9 cellular contexts compared by ENCODE assay signal in genomic region chr17:63646492-63646815, GRCh38. TPM values are rescaled to one million over a fixed set of nuclear protein-coding genes. Genes with fewer than 3 reads are reported as not detected.
DNase-seq lines count a peak whose midpoint lies in the region; ATAC-seq and TF ChIP-seq lines count a peak whose summit lies in the region.
"Had no signal": no experiment of that assay in that cellular context is flagged by ENCODE, and none has a peak within 500 bp of the region (broad histone marks: within the 10 kb centered on the region; RNA-seq: fewer than 3 reads in every experiment).

No MANE protein-coding gene starts in this region.

- TF ChIP-seq CTCF in GM06990 (IDR thresholded peaks at IDR 0.05; ENCODE audit: insufficient read depth, low read length, poor library complexity, severe bottlenecking) (no peak), SU-DHL-6 (IDR thresholded peaks at IDR 0.05; ENCODE audit: insufficient read depth, low read length, poor library complexity, severe bottlenecking) (no peak)

- no peak overlapping the region for H2AFZ ChIP-seq in SU-DHL-6 (ENCODE audit: low read depth, low read length, severe bottlenecking)

- H3K9me3 ChIP-seq in SU-DHL-6 (ENCODE audit: insufficient read depth, low read length) = no peaks in the 10 kb centered on the region

- H4K20me1 ChIP-seq in SU-DHL-6 (ENCODE audit: low read depth, low read length) = no peaks in the 10 kb centered on the region

- no peaks in the 10 kb centered on the region for H3K79me2 ChIP-seq in SU-DHL-6 (ENCODE audit: insufficient read depth, low read length)

- no peaks in the 10 kb centered on the region for H3F3A ChIP-seq in SU-DHL-6 (ENCODE audit: insufficient read depth)

- no peak overlapping the region for H3K4me3 ChIP-seq in GM06990 (replicated peaks; ENCODE audit: low read depth, low read length)
- H3K4me3 ChIP-seq in SU-DHL-6 (ENCODE audit: insufficient read depth, low read length, poor library complexity, severe bottlenecking) = no peak overlapping the region

- no peak overlapping the region for H3K4me3 Mint-ChIP-seq in activated T-helper 1 cell treated with anti-CD3 and anti-CD28 coated beads, Interleukin-12 subunit alpha, Interleukin-12 subunit beta, Interleukin-2, Interleukin-4 antibody, amounts not matched to agents 30 ng/mL and 10 ng/mL and 1 ng/mL, durations not matched to agents 14 hours and 24 hours and 36 hours

- H3K36me3 Mint-ChIP-seq in activated T-helper 1 cell treated with anti-CD3 and anti-CD28 coated beads, Interleukin-12 subunit alpha, Interleukin-12 subunit beta, Interleukin-2, Interleukin-4 antibody, amounts not matched to agents 30 ng/mL and 10 ng/mL and 1 ng/mL, durations not matched to agents 14 hours and 24 hours and 36 hours (ENCODE audit: low read depth) = peaks cover 6% of the 10 kb centered on the region

- H3K9me2 ChIP-seq in SU-DHL-6 (replicated peaks; ENCODE audit: insufficient read depth, low read length) = no peaks in the 10 kb centered on the region

- peak; percentile 51 for DNase-seq in GM06990 (ENCODE audit: extremely low read depth, insufficient read length)
- no peak for DNase-seq in posterior vena cava (ENCODE audit: low spot score)
- DNase-seq in activated CD4-positive, CD25-positive, alpha-beta regulatory T cell (lab: John Stamatoyannopoulos, UW) = no peak
- no peak for DNase-seq in activated T-helper 1 cell treated with anti-CD3 and anti-CD28 coated beads, Interleukin-12 subunit alpha, Interleukin-12 subunit beta, Interleukin-2, Interleukin-4 antibody, amounts not matched to agents 30 ng/mL and 10 ng/mL and 1 ng/mL, durations not matched to agents 14 hours and 24 hours and 36 hours (ENCODE audit: low spot score)
- no peak for DNase-seq in superior temporal gyrus (ENCODE audit: extremely low spot score)
- DNase-seq: NCI-H774 had no signal

- no peaks in the 10 kb centered on the region for H3K9me3 Mint-ChIP-seq in activated T-helper 1 cell treated with anti-CD3 and anti-CD28 coated beads, Interleukin-12 subunit alpha, Interleukin-12 subunit beta, Interleukin-2, Interleukin-4 antibody, amounts not matched to agents 30 ng/mL and 10 ng/mL and 1 ng/mL, durations not matched to agents 14 hours and 24 hours and 36 hours

- 0 out of 2 replicates have a peak overlapping the region, but pooled peaks have one; percentile 14 for H3K27ac ChIP-seq in SU-DHL-6 (ENCODE audit: low read depth, low read length)

- no peak overlapping the region for H3K4me2 ChIP-seq in SU-DHL-6 (ENCODE audit: low read depth, low read length, poor library complexity, severe bottlenecking)

- peaks cover 19% of the 10 kb centered on the region for H3K4me1 Mint-ChIP-seq in activated T-helper 1 cell treated with anti-CD3 and anti-CD28 coated beads, Interleukin-12 subunit alpha, Interleukin-12 subunit beta, Interleukin-2, Interleukin-4 antibody, amounts not matched to agents 30 ng/mL and 10 ng/mL and 1 ng/mL, durations not matched to agents 14 hours and 24 hours and 36 hours (ENCODE audit: low read depth)

- intact Hi-C loops in posterior vena cava (cut with DNase I) = no loop called here
- intact Hi-C loops in activated T-helper 1 cell treated with anti-CD3 and anti-CD28 coated beads, Interleukin-12 subunit alpha, Interleukin-12 subunit beta, Interleukin-2, Interleukin-4 antibody, amounts not matched to agents 30 ng/mL and 10 ng/mL and 1 ng/mL, durations not matched to agents 14 hours and 24 hours and 36 hours (cut with micrococcal nuclease) = no loop called here

- ATAC-seq in GM19351 (IDR thresholded peaks at IDR 0.05; ENCODE audit: unreplicated experiment) (peak; percentile 83), HG03060 (IDR thresholded peaks at IDR 0.05; ENCODE audit: low read depth, unreplicated experiment) (peak; percentile 80)

- H3K27me3 ChIP-seq in GM06990 (replicated peaks; ENCODE audit: control insufficient read depth, insufficient read depth, low read length) = no peaks in the 10 kb centered on the region
- no peaks in the 10 kb centered on the region for H3K27me3 ChIP-seq in SU-DHL-6 (ENCODE audit: low read length)

- H3K27ac Mint-ChIP-seq in activated T-helper 1 cell treated with anti-CD3 and anti-CD28 coated beads, Interleukin-12 subunit alpha, Interleukin-12 subunit beta, Interleukin-2, Interleukin-4 antibody, amounts not matched to agents 30 ng/mL and 10 ng/mL and 1 ng/mL, durations not matched to agents 14 hours and 24 hours and 36 hours = no peak overlapping the region

- no peaks in the 10 kb centered on the region for H3K27me3 Mint-ChIP-seq in activated T-helper 1 cell treated with anti-CD3 and anti-CD28 coated beads, Interleukin-12 subunit alpha, Interleukin-12 subunit beta, Interleukin-2, Interleukin-4 antibody, amounts not matched to agents 30 ng/mL and 10 ng/mL and 1 ng/mL, durations not matched to agents 14 hours and 24 hours and 36 hours (ENCODE audit: insufficient read depth)

- peaks cover under 1% of the 10 kb centered on the region; the same call in 1 of the 2 replicates for H3K36me3 ChIP-seq in GM06990 (ENCODE audit: control insufficient read depth, insufficient read depth, low read length)
- no peaks in the 10 kb centered on the region for H3K36me3 ChIP-seq in SU-DHL-6 (ENCODE audit: low read length)

- no peak overlapping the region for H3K9ac ChIP-seq in SU-DHL-6 (ENCODE audit: low read length)

RNA-seq across cellular contexts. Expression of gene MAP3K3, which starts 24.2 kb away (rescaled TPM):
- 10 to 100 TPM; 38.5 to 39.8 TPM for total RNA-seq in posterior vena cava
- 27.9 and 29.6 TPM in 2 replicates for total RNA-seq in activated T-helper 1 cell treated with anti-CD3 and anti-CD28 coated beads, Interleukin-12 subunit alpha, Interleukin-12 subunit beta, Interleukin-2, Interleukin-4 antibody, amounts not matched to agents 30 ng/mL and 10 ng/mL and 1 ng/mL, durations not matched to agents 14 hours and 24 hours and 36 hours

RNA-seq across cellular contexts. Expression of gene TACO1, which starts 45.8 kb away (rescaled TPM):
- 10 to 100 TPM; 11.6 to 14.3 TPM for total RNA-seq in posterior vena cava
- total RNA-seq in activated T-helper 1 cell treated with anti-CD3 and anti-CD28 coated beads, Interleukin-12 subunit alpha, Interleukin-12 subunit beta, Interleukin-2, Interleukin-4 antibody, amounts not matched to agents 30 ng/mL and 10 ng/mL and 1 ng/mL, durations not matched to agents 14 hours and 24 hours and 36 hours = 30.8 and 32.0 TPM in 2 replicates

RNA-seq across cellular contexts. Expression of gene LIMD2, which starts 53.5 kb away (rescaled TPM):
- total RNA-seq in posterior vena cava = 10 to 100 TPM in 1 of 2 donors, 1 to 10 TPM in 1; 9.6 to 13.0 TPM
- 228 and 233 TPM in 2 replicates for total RNA-seq in activated T-helper 1 cell treated with anti-CD3 and anti-CD28 coated beads, Interleukin-12 subunit alpha, Interleukin-12 subunit beta, Interleukin-2, Interleukin-4 antibody, amounts not matched to agents 30 ng/mL and 10 ng/mL and 1 ng/mL, durations not matched to agents 14 hours and 24 hours and 36 hours

Comparison
In these comparisons a context has a peak if more than half of its experiments do, and no peak if none do; other contexts are left out.
1. RNA of gene LIMD2, which starts 53.5 kb away (total RNA-seq): 228 to 233 TPM in activated T-helper 1 cell treated with anti-CD3 and anti-CD28 coated beads, Interleukin-12 subunit alpha, Interleukin-12 subunit beta, Interleukin-2, Interleukin-4 antibody, amounts not matched to agents 30 ng/mL and 10 ng/mL and 1 ng/mL, durations not matched to agents 14 hours and 24 hours and 36 hours; 9.6 to 13.0 TPM in posterior vena cava; every median in the first group is over 10 times any median in the second.